In the genomic region with DNA sequence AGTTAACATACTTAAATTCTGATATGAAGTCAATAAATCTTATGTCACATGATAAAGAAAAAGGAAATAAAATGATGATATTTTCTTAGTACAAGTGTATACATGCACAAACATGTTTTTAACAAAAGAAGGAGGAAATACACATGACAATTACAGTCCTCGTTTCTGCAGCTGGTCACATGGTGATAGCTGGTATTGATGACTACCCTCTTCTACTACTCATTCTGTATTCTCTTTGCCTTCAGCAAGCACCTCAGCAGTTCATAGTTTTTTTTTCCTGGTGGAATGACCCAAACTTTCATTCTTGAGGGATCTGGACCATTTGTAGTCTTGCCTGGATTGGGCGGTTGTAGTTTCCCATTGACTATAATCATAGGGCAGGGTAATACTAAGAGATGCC, we compare ENCODE assay signal across 6 cellular contexts.
"Had no signal": no experiment of that assay in that cellular context is flagged by ENCODE, and none has a peak within 500 bp of the region (broad histone marks: within the 10 kb centered on the region; RNA-seq: fewer than 3 reads in every experiment).

No MANE protein-coding gene starts in this region.

- H3K27ac Mint-ChIP-seq: H9 had no signal

- H3K4me3 Mint-ChIP-seq: H9 had no signal

- H3K9ac ChIP-seq: GM23248 had no signal

- H3K4me3 ChIP-seq: GM23248 had no signal

- H3K9me3 Mint-ChIP-seq: H9 had no signal

- H2AFZ ChIP-seq: GM23248 had no signal

- H3K27ac ChIP-seq: GM23248 had no signal

- DNase-seq: GM23248, GOT3, H9, HCEC 1CT, IMR-90, KBM-7 had no signal
